Comparison of ENCODE assay signal across 8 cellular contexts in genomic region chr9:928363-929042, GRCh38. TPM values are rescaled to one million over a fixed set of nuclear protein-coding genes. Genes with fewer than 3 reads are reported as not detected.
DNase-seq lines count a peak whose midpoint lies in the region; ATAC-seq and TF ChIP-seq lines count a peak whose summit lies in the region.

No MANE protein-coding gene starts in this region.

- ATAC-seq in HG03175 (IDR thresholded peaks at IDR 0.05; ENCODE audit: unreplicated experiment), result peak; percentile 74
- no peak for ATAC-seq in HG03039 (IDR thresholded peaks at IDR 0.05; ENCODE audit: unreplicated experiment)

- H3K79me1 ChIP-seq in trophoblast cell (ENCODE audit: low read length), result peaks cover 2% of the 10 kb centered on the region

- no peak overlapping the region for H2AFZ ChIP-seq in trophoblast cell (ENCODE audit: insufficient read depth, low read length, poor library complexity)

- H3K4me2 ChIP-seq in trophoblast cell (ENCODE audit: low read length), result no peak overlapping the region

- WGBS in trophoblast cell (ENCODE audit: extremely low coverage, insufficient coverage, insufficient read length), result no CpG with 5 or more reads among the region's 6 CpGs

- no peak overlapping the region for H3K4me3 ChIP-seq in AG04449 (ENCODE audit: low read depth, low read length)
- H3K4me3 ChIP-seq in WI38 (ENCODE audit: low read depth, low read length), result no peak overlapping the region
- no peak overlapping the region for H3K4me3 ChIP-seq in trophoblast cell (ENCODE audit: low read depth, low read length)

- H3K27me3 ChIP-seq in trophoblast cell (ENCODE audit: insufficient read depth, low read length), result peaks cover 3% of the 10 kb centered on the region

- no peaks in the 10 kb centered on the region for H3K36me3 ChIP-seq in trophoblast cell (ENCODE audit: control insufficient read depth in 1 of 2, insufficient read depth in 2 of 2, low read length in 2 of 2)

- H4K12ac ChIP-seq in trophoblast cell (ENCODE audit: low read depth, low read length), result no peak overlapping the region

- H3K4me1 ChIP-seq in trophoblast cell (ENCODE audit: control insufficient read depth in 1 of 2, insufficient read depth in 2 of 2, low read length in 2 of 2), result peaks cover 0 to 1% of the 10 kb centered on the region in 2 experiments

- H2BK12ac ChIP-seq in trophoblast cell (ENCODE audit: low read length), result no peak overlapping the region

- H3K9ac ChIP-seq in trophoblast cell (ENCODE audit: low read length), result no peak overlapping the region

- no peak overlapping the region for H3K4ac ChIP-seq in trophoblast cell (ENCODE audit: low read depth, low read length)

- no peak overlapping the region for H2AK5ac ChIP-seq in trophoblast cell (ENCODE audit: low read length)

- POLR2A ChIA-PET in AG04449 (lab: Yijun Ruan, JAX), result no interaction called here

- peak; percentile 33 for TF ChIP-seq CTCF in AG04449 (IDR thresholded peaks at IDR 0.05; ENCODE audit: insufficient read depth, low read length, missing control alignments)
- TF ChIP-seq CTCF in GM12873 (IDR thresholded peaks at IDR 0.05; ENCODE audit: insufficient read depth, low read depth, low read length, missing control alignments), result peak; percentile 70
- peak; percentile 27; the same call in 1 of the 2 replicates for TF ChIP-seq CTCF in WI38 (IDR thresholded peaks at IDR 0.05; ENCODE audit: low read depth, low read length)

- H4K8ac ChIP-seq in trophoblast cell (ENCODE audit: low read depth, low read length), result no peak overlapping the region

- no peak overlapping the region for H3K27ac ChIP-seq in trophoblast cell (ENCODE audit: low read depth, low read length)

- H3K18ac ChIP-seq in trophoblast cell (ENCODE audit: low read length), result no peak overlapping the region

- no peak for DNase-seq in AG04449 (ENCODE audit: low read depth, low spot score)
- DNase-seq in trophoblast cell, result peak; percentile 25 to 70
- no peak for DNase-seq in NCI-H146 (lab: John Stamatoyannopoulos, UW)
- DNase-seq in effector CD8-positive, alpha-beta T cell (lab: John Stamatoyannopoulos, UW), result no peak

- H3K14ac ChIP-seq in trophoblast cell (ENCODE audit: low read length), result no peak overlapping the region

- no peak overlapping the region for H2BK120ac ChIP-seq in trophoblast cell (ENCODE audit: insufficient read depth, low read length, poor library complexity)

- H3K79me2 ChIP-seq in trophoblast cell (ENCODE audit: control insufficient read depth, insufficient read depth, low read length, poor library complexity), result no peaks in the 10 kb centered on the region

- H3K23ac ChIP-seq in trophoblast cell (ENCODE audit: low read length), result no peak overlapping the region

- H2BK5ac ChIP-seq in trophoblast cell (ENCODE audit: low read depth, low read length, poor library complexity), result no peak overlapping the region

- CTCF ChIA-PET in AG04449 (lab: Yijun Ruan, JAX), result interaction anchor here (1.8 kb wide), 1 partner anchor 76 kb away, joined by 4 read pairs; no protein-coding TSS in a partner anchor

- H4K91ac ChIP-seq in trophoblast cell (ENCODE audit: low read depth, low read length), result no peak overlapping the region

- H3K9me3 ChIP-seq in trophoblast cell (ENCODE audit: insufficient read depth, low read depth, low read length), result no peaks in the 10 kb centered on the region

RNA-seq across cellular contexts. Expression of gene DMRT3, which starts 48.0 kb away (rescaled TPM):
- 0.65 and 0.83 TPM in 2 replicates for polyA plus RNA-seq in trophoblast cell (2013)

Comparison
In these comparisons a context has a peak if more than half of its experiments do, and no peak if none do; other contexts are left out.
1. DNase-seq: peak in trophoblast cell (2 of 2); none in AG04449 (single experiment), NCI-H146 (single experiment) and effector CD8-positive, alpha-beta T cell (single experiment).
2. Peak in every context shown above with its lines, with median percentiles within 50 percentile points of each other: CTCF ChIP-seq.